ENCODE assay signal across 9 cellular contexts in genomic region chr5:95817430-95817829, GRCh38. TPM values are rescaled to one million over a fixed set of nuclear protein-coding genes. Genes with fewer than 3 reads are reported as not detected.
A peak's percentile ranks its signal among the peaks of the same experiment; 100 is the strongest.
DNase-seq lines count a peak whose midpoint lies in the region; ATAC-seq, FAIRE-seq and TF ChIP-seq lines count a peak whose summit lies in the region.
"Had no signal": no experiment of that assay in that cellular context is flagged by ENCODE, and none has a peak within 500 bp of the region (broad histone marks: within the 10 kb centered on the region; RNA-seq: fewer than 3 reads in every experiment).

No MANE protein-coding gene starts in this region.

- H3K27ac Mint-ChIP-seq in CD4-positive, alpha-beta T cell, result peak overlapping the region; percentile 83
- H3K27ac Mint-ChIP-seq in natural killer cell treated with Interleukin-12 subunit alpha and Interleukin-12 subunit beta and Interleukin-15 and Interleukin-18, amount 100 ng/mL, for 72 hours, result peak overlapping the region; percentile 75 to 88
- H3K27ac Mint-ChIP-seq in MCF 10A (ENCODE audit: low read depth, unreplicated experiment), result no peak overlapping the region

- CTCF ChIA-PET in CD4-positive, alpha-beta T cell (lab: Charles Lee), result interaction anchor here (1.6 to 8.0 kb wide), 3 partner anchors 11 to 36 kb away, joined by 5 to 51 read pairs (median 11); no protein-coding TSS in a partner anchor
- CTCF ChIA-PET in MCF 10A (lab: Yijun Ruan, JAX), result interaction anchor here (1.8 to 2.5 kb wide), 2 partner anchors 29 to 36 kb away, joined by 5 to 12 read pairs; no protein-coding TSS in a partner anchor

- intact Hi-C loops in CD4-positive, alpha-beta T cell (cut with DNase I, micrococcal nuclease), result no loop called here
- intact Hi-C loops in MCF 10A (cut with micrococcal nuclease), result no loop called here

- peak in 2 of 10 experiments; percentile 28 to 36 for DNase-seq in CD4-positive, alpha-beta T cell
- peak; percentile 81 for DNase-seq in RCC 7860 (ENCODE audit: low spot score)
- no peak for DNase-seq in coronary artery (ENCODE audit: low spot score)
- DNase-seq in natural killer cell treated with Interleukin-12 subunit alpha and Interleukin-12 subunit beta and Interleukin-15 and Interleukin-18, amount 100 ng/mL, for 72 hours (ENCODE audit: low spot score), result peak; percentile 82
- no peak for DNase-seq in amniotic stem cell (lab: John Stamatoyannopoulos, UW)
- DNase-seq in cerebellar cortex (ENCODE audit: low spot score), result no peak
- DNase-seq in inferior parietal cortex (ENCODE audit: extremely low spot score), result no peak
- no peak for DNase-seq in MCF 10A (ENCODE audit: unreplicated experiment)
- DNase-seq: NCI-H146 had no signal

- POLR2A ChIA-PET in CD4-positive, alpha-beta T cell (lab: Charles Lee), result interaction anchor here (1.4 to 8.8 kb wide), 3 partner anchors 9 to 17 kb away, joined by 5 to 157 read pairs (median 10); no protein-coding TSS in a partner anchor
- POLR2A ChIA-PET in MCF 10A (lab: Yijun Ruan, JAX), result no interaction called here

- no peaks in the 10 kb centered on the region for H3K27me3 Mint-ChIP-seq in CD4-positive, alpha-beta T cell
- H3K27me3 Mint-ChIP-seq in natural killer cell treated with Interleukin-12 subunit alpha and Interleukin-12 subunit beta and Interleukin-15 and Interleukin-18, amount 100 ng/mL, for 72 hours, result no peaks in the 10 kb centered on the region
- H3K27me3 Mint-ChIP-seq in MCF 10A (ENCODE audit: insufficient read depth, unreplicated experiment), result no peaks in the 10 kb centered on the region

- no peaks in the 10 kb centered on the region for H3K27me3 ChIP-seq in CD4-positive, alpha-beta T cell (ENCODE audit: control insufficient read depth, insufficient read depth, low read length)

- H3K9me3 Mint-ChIP-seq in CD4-positive, alpha-beta T cell, result no peaks in the 10 kb centered on the region
- H3K9me3 Mint-ChIP-seq in natural killer cell treated with Interleukin-12 subunit alpha and Interleukin-12 subunit beta and Interleukin-15 and Interleukin-18, amount 100 ng/mL, for 72 hours, result no peaks in the 10 kb centered on the region
- no peaks in the 10 kb centered on the region for H3K9me3 Mint-ChIP-seq in MCF 10A (ENCODE audit: unreplicated experiment)

- H3K4me3 Mint-ChIP-seq in CD4-positive, alpha-beta T cell, result peak overlapping the region; percentile 98
- peak overlapping the region; percentile 98 for H3K4me3 Mint-ChIP-seq in natural killer cell treated with Interleukin-12 subunit alpha and Interleukin-12 subunit beta and Interleukin-15 and Interleukin-18, amount 100 ng/mL, for 72 hours
- no peak overlapping the region for H3K4me3 Mint-ChIP-seq in MCF 10A (ENCODE audit: unreplicated experiment)

- H3K9me3 ChIP-seq in CD4-positive, alpha-beta T cell (ENCODE audit: control insufficient read depth, low read length), result no peaks in the 10 kb centered on the region

- peak overlapping the region; percentile 59 for H3K4me3 ChIP-seq in coronary artery

- peak overlapping the region; percentile 70 for H3K27ac ChIP-seq in CD4-positive, alpha-beta T cell (ENCODE audit: low read depth, low read length)
- peak overlapping the region in 1 of 2 donors; percentile 20 for H3K27ac ChIP-seq in coronary artery

- BruUV-seq in MCF 10A (replicated peaks; lab: Mats Ljungman, UMichigan), result no TSS peak

- peaks cover 81% of the 10 kb centered on the region for H3K4me1 Mint-ChIP-seq in CD4-positive, alpha-beta T cell (ENCODE audit: low read depth)
- H3K4me1 Mint-ChIP-seq in natural killer cell treated with Interleukin-12 subunit alpha and Interleukin-12 subunit beta and Interleukin-15 and Interleukin-18, amount 100 ng/mL, for 72 hours (ENCODE audit: low read depth in 2 of 2), result peaks cover 55 to 62% of the 10 kb centered on the region in 2 donors
- peaks cover 24% of the 10 kb centered on the region for H3K4me1 Mint-ChIP-seq in MCF 10A (ENCODE audit: insufficient read depth, unreplicated experiment)

- ATAC-seq in CD4-positive, alpha-beta T cell (ENCODE audit: poor library complexity), result peak; percentile 24
- peak; percentile 63 to 70 for ATAC-seq in natural killer cell treated with Interleukin-12 subunit alpha and Interleukin-12 subunit beta and Interleukin-15 and Interleukin-18, amount 100 ng/mL, for 72 hours

- TF ChIP-seq CTCF in CD4-positive, alpha-beta T cell (IDR thresholded peaks at IDR 0.05), result no peak
- no peak for TF ChIP-seq CTCF in coronary artery (IDR thresholded peaks at IDR 0.05)
- TF ChIP-seq CTCF in MCF 10A (IDR thresholded peaks at IDR 0.05; ENCODE audit: unreplicated experiment), result no peak

- peaks cover 72% of the 10 kb centered on the region for H3K36me3 Mint-ChIP-seq in CD4-positive, alpha-beta T cell (ENCODE audit: low read depth)
- H3K36me3 Mint-ChIP-seq in natural killer cell treated with Interleukin-12 subunit alpha and Interleukin-12 subunit beta and Interleukin-15 and Interleukin-18, amount 100 ng/mL, for 72 hours, result peaks cover 40% of the 10 kb centered on the region
- peaks cover 42% of the 10 kb centered on the region for H3K36me3 Mint-ChIP-seq in MCF 10A (ENCODE audit: insufficient read depth, unreplicated experiment)

- FAIRE-seq in RCC 7860 (lab: Jason Lieb, UNC), result no peak

RNA-seq across cellular contexts. Expression of gene GLRX, which starts 5.1 kb away (rescaled TPM):
- 10 to 100 TPM; 16.9 to 18.7 TPM for total RNA-seq in CD4-positive, alpha-beta T cell
- total RNA-seq in natural killer cell treated with Interleukin-12 subunit alpha and Interleukin-12 subunit beta and Interleukin-15 and Interleukin-18, amount 100 ng/mL, for 72 hours, result 100 to 1,000 TPM; 109 to 408 TPM
- 41.4 and 59.2 TPM in 2 replicates for total RNA-seq in MCF 10A (2022)

Comparison
In these comparisons a context has a peak if more than half of its experiments do, and no peak if none do; other contexts are left out.
1. DNase-seq: peak in RCC 7860 (single experiment) and natural killer cell treated with Interleukin-12 subunit alpha and Interleukin-12 subunit beta and Interleukin-15 and Interleukin-18, amount 100 ng/mL, for 72 hours (single experiment); none in coronary artery (single experiment), amniotic stem cell (single experiment), cerebellar cortex (single experiment), inferior parietal cortex (single experiment) and MCF 10A (single experiment).